ENCODE assay signal across 27 cellular contexts in genomic region chr3:112770907-112771306, GRCh38.
"Had no signal": no experiment of that assay in that cellular context is flagged by ENCODE, and none has a peak within 500 bp of the region (broad histone marks: within the 10 kb centered on the region; RNA-seq: fewer than 3 reads in every experiment).

No MANE protein-coding gene starts in this region.

- ATAC-seq: left lobe of liver, right cardiac atrium, upper lobe of right lung had no signal

- H3K4me3 ChIP-seq: esophagus muscularis mucosa, heart right ventricle, lung, thyroid gland, upper lobe of right lung had no signal

- DNase-seq: activated B cell treated with CpG ODN at 0.5 μM for 24 hours; activated CD4-positive, alpha-beta memory T cell treated with anti-CD3 and anti-CD28 coated beads, Interleukin-2, amount 10 ng/mL, durations not matched to agents 7 days and 5 days; activated CD4-positive, alpha-beta T cell treated with anti-CD3 and anti-CD28 coated beads for 4 hours; activated gamma-delta T cell; activated T-cell treated with anti-CD3 and anti-CD28 coated beads, Interleukin-2, amount 50 U/mL, for 72 hours; aorta; caudate nucleus; dermis blood vessel endothelial cell; effector CD8-positive, alpha-beta T cell; heart right ventricle; islet precursor cell; midbrain; right cardiac atrium; stimulated activated CD4-positive, alpha-beta T cell treated with anti-CD3 and anti-CD28 coated beads, Interleukin-4, amount 100 ng/mL, for 4 hours; substantia nigra; T1000; thyroid gland; upper lobe of right lung had no signal

- H3K36me3 Mint-ChIP-seq: activated naive CD4-positive, alpha-beta T cell treated with anti-CD3 and anti-CD28 coated beads, Interleukin-2, amount 50 U/mL, for 24 hours; brain had no signal

- H3K4me3 Mint-ChIP-seq: activated B cell treated with CpG ODN at 0.5 μM for 24 hours; activated CD4-positive, alpha-beta memory T cell treated with anti-CD3 and anti-CD28 coated beads, Interleukin-2, amount 10 ng/mL, durations not matched to agents 7 days and 5 days; activated naive CD4-positive, alpha-beta T cell treated with anti-CD3 and anti-CD28 coated beads, Interleukin-2, amount 50 U/mL, for 24 hours; brain; nephron; stimulated activated naive CD8-positive, alpha-beta T cell treated with anti-CD3 and anti-CD28 coated beads, Interleukin-15, Interleukin-2, amounts not matched to agents 100 ng/mL and 50 ng/mL, for 24 hours had no signal

- H3K9me3 Mint-ChIP-seq: activated B cell treated with CpG ODN at 0.5 μM for 24 hours; activated naive CD4-positive, alpha-beta T cell treated with anti-CD3 and anti-CD28 coated beads, Interleukin-2, amount 50 U/mL, for 24 hours; activated T-cell treated with anti-CD3 and anti-CD28 coated beads, Interleukin-2, amount 50 U/mL, for 72 hours; nephron; stimulated activated naive CD8-positive, alpha-beta T cell treated with anti-CD3 and anti-CD28 coated beads, Interleukin-15, Interleukin-2, amounts not matched to agents 100 ng/mL and 50 ng/mL, for 24 hours had no signal

- H2AFZ ChIP-seq: parathyroid adenoma had no signal

- H3K27me3 Mint-ChIP-seq: activated B cell treated with CpG ODN at 0.5 μM for 24 hours; activated CD4-positive, alpha-beta memory T cell treated with anti-CD3 and anti-CD28 coated beads, Interleukin-2, amount 10 ng/mL, durations not matched to agents 7 days and 5 days; activated naive CD4-positive, alpha-beta T cell treated with anti-CD3 and anti-CD28 coated beads, Interleukin-2, amount 50 U/mL, for 24 hours; brain; stimulated activated naive CD8-positive, alpha-beta T cell treated with anti-CD3 and anti-CD28 coated beads, Interleukin-15, Interleukin-2, amounts not matched to agents 100 ng/mL and 50 ng/mL, for 24 hours had no signal

- H3K27me3 ChIP-seq: esophagus muscularis mucosa, neutrophil, thyroid gland, upper lobe of right lung had no signal

- H3K4me1 Mint-ChIP-seq: brain had no signal

- H3K79me2 ChIP-seq: parathyroid adenoma had no signal

- H3K9me3 ChIP-seq: esophagus muscularis mucosa, heart right ventricle, neutrophil, thyroid gland, upper lobe of right lung had no signal

- H3K9ac ChIP-seq: parathyroid adenoma had no signal

- H3K27ac ChIP-seq: neutrophil, parathyroid adenoma, thyroid gland, upper lobe of right lung had no signal

- H3K4me1 ChIP-seq: parathyroid adenoma, thyroid gland had no signal

- H3K36me3 ChIP-seq: esophagus muscularis mucosa, heart right ventricle, neutrophil, thyroid gland, upper lobe of right lung had no signal

- H3K27ac Mint-ChIP-seq: activated B cell treated with CpG ODN at 0.5 μM for 24 hours; activated CD4-positive, alpha-beta memory T cell treated with anti-CD3 and anti-CD28 coated beads, Interleukin-2, amount 10 ng/mL, durations not matched to agents 7 days and 5 days; activated naive CD4-positive, alpha-beta T cell treated with anti-CD3 and anti-CD28 coated beads, Interleukin-2, amount 50 U/mL, for 24 hours; nephron; stimulated activated naive CD8-positive, alpha-beta T cell treated with anti-CD3 and anti-CD28 coated beads, Interleukin-15, Interleukin-2, amounts not matched to agents 100 ng/mL and 50 ng/mL, for 24 hours had no signal
